ENCODE assay signal across 8 cellular contexts in genomic region chr1:29122662-29122986, GRCh38. TPM values are rescaled to one million over a fixed set of nuclear protein-coding genes. Genes with fewer than 3 reads are reported as not detected.
A peak's percentile ranks its signal among the peaks of the same experiment; 100 is the strongest.
DNase-seq lines count a peak whose midpoint lies in the region; ATAC-seq and TF ChIP-seq lines count a peak whose summit lies in the region.

No MANE protein-coding gene starts in this region.

- ATAC-seq in T-cell (replicated peaks in 1 of 4) = no peak
- ATAC-seq in HG03378 (IDR thresholded peaks at IDR 0.05; ENCODE audit: unreplicated experiment) = no peak
- ATAC-seq in GM21526 (IDR thresholded peaks at IDR 0.05; ENCODE audit: low FRiP score, unreplicated experiment) = no peak

- H2AFZ ChIP-seq in neuronal stem cell (ENCODE audit: low read length) = no peak overlapping the region

- H3K14ac ChIP-seq in neuronal stem cell (ENCODE audit: low read length) = no peak overlapping the region

- H2AK5ac ChIP-seq in neuronal stem cell (ENCODE audit: low read depth, low read length) = peak overlapping the region; percentile 81

- peaks cover 6% of the 10 kb centered on the region for H3K79me1 ChIP-seq in neuronal stem cell (ENCODE audit: low read depth, low read length)

- peaks cover 15 to 21% of the 10 kb centered on the region in 2 donors for H3K27me3 Mint-ChIP-seq in CD8-positive, alpha-beta memory T cell
- H3K27me3 Mint-ChIP-seq in T-cell = peaks cover 11 to 25% of the 10 kb centered on the region in 2 donors
- peaks cover 33% of the 10 kb centered on the region for H3K27me3 Mint-ChIP-seq in T-helper 2 cell treated with Interferon-gamma antibody and Interleukin-4, amounts not matched to agents 5 μg/mL and 100 μg/mL, for 36 hours (ENCODE audit: low read depth)

- no peak overlapping the region for H3K27ac ChIP-seq in CD8-positive, alpha-beta memory T cell (ENCODE audit: low read depth, low read length)
- no peak overlapping the region for H3K27ac ChIP-seq in neuronal stem cell (replicated peaks; ENCODE audit: low read length)

- peak overlapping the region; percentile 95 for H3K18ac ChIP-seq in neuronal stem cell (ENCODE audit: low read length)

- H3K9ac ChIP-seq in neuronal stem cell (ENCODE audit: low read depth, low read length, poor library complexity) = peak overlapping the region; percentile 60

- H3K36me3 ChIP-seq in CD8-positive, alpha-beta memory T cell (ENCODE audit: insufficient read depth, low read length) = peaks cover 5% of the 10 kb centered on the region
- H3K36me3 ChIP-seq in neuronal stem cell (replicated peaks in 1 of 2; ENCODE audit: control insufficient read depth in 2 of 2, insufficient read depth in 2 of 2, low read length in 2 of 2) (peaks cover 10 to 15% of the 10 kb centered on the region in 2 donors), BE2C (no peaks in the 10 kb centered on the region; the same call in 1 of the 2 replicates)

- peak overlapping the region; percentile 86 for H3K4me2 ChIP-seq in neuronal stem cell (ENCODE audit: insufficient read depth, low read length, poor library complexity, severe bottlenecking)

- H3K4me3 Mint-ChIP-seq in CD8-positive, alpha-beta memory T cell = peak overlapping the region in 6 of 7 donors; percentile 37 to 78 (median 76)
- H3K4me3 Mint-ChIP-seq in T-cell = peak overlapping the region; percentile 34 to 76 (median 58)
- no peak overlapping the region for H3K4me3 Mint-ChIP-seq in T-helper 2 cell treated with Interferon-gamma antibody and Interleukin-4, amounts not matched to agents 5 μg/mL and 100 μg/mL, for 36 hours

- H3K27ac Mint-ChIP-seq in CD8-positive, alpha-beta memory T cell = no peak overlapping the region
- H3K27ac Mint-ChIP-seq in T-cell = no peak overlapping the region
- H3K27ac Mint-ChIP-seq in T-helper 2 cell treated with Interferon-gamma antibody and Interleukin-4, amounts not matched to agents 5 μg/mL and 100 μg/mL, for 36 hours = no peak overlapping the region

- peaks cover 6 to 26% (median 14%) of the 10 kb centered on the region in 3 donors for H3K4me1 Mint-ChIP-seq in CD8-positive, alpha-beta memory T cell
- peaks cover 9 to 20% (median 11%) of the 10 kb centered on the region in 3 donors for H3K4me1 Mint-ChIP-seq in T-cell
- H3K4me1 Mint-ChIP-seq in T-helper 2 cell treated with Interferon-gamma antibody and Interleukin-4, amounts not matched to agents 5 μg/mL and 100 μg/mL, for 36 hours (ENCODE audit: low read depth) = peaks cover 4% of the 10 kb centered on the region

- H2BK12ac ChIP-seq in neuronal stem cell (ENCODE audit: low read length) = peak overlapping the region; percentile 84

- POLR2A ChIA-PET in CD8-positive, alpha-beta memory T cell (lab: Charles Lee) = interaction anchor here (0.6 to 5.0 kb wide), 2 partner anchors 59 to 689 kb away, joined by 3 to 15 read pairs; partner anchors contain the start of gene SRSF4
- POLR2A ChIA-PET in T-cell (lab: Charles Lee) = interaction anchor here in 1 of 2 donors (0.6 kb wide), 1 partner anchor 9 kb away, joined by 3 read pairs; no protein-coding TSS in a partner anchor

- WGBS in neuronal stem cell (ENCODE audit: extremely low coverage in 2 of 2, insufficient read length in 2 of 2, insufficient replicate concordance in 1 of 2), 2 donors = no CpG with 5 or more reads among the region's 34 CpGs

- H2BK15ac ChIP-seq in neuronal stem cell (ENCODE audit: low read length) = peak overlapping the region; percentile 89

- peaks cover 0 to 22% (median 9%) of the 10 kb centered on the region in 3 donors for H3K36me3 Mint-ChIP-seq in CD8-positive, alpha-beta memory T cell
- H3K36me3 Mint-ChIP-seq in T-cell = peaks cover 12% of the 10 kb centered on the region
- peaks cover 14% of the 10 kb centered on the region for H3K36me3 Mint-ChIP-seq in T-helper 2 cell treated with Interferon-gamma antibody and Interleukin-4, amounts not matched to agents 5 μg/mL and 100 μg/mL, for 36 hours (ENCODE audit: low read depth)

- no peak overlapping the region for H3K4me3 ChIP-seq in CD8-positive, alpha-beta memory T cell (ENCODE audit: low read length)
- H3K4me3 ChIP-seq in fibroblast of mammary gland (ENCODE audit: control insufficient read depth, low read depth, low read length) = peak overlapping the region; percentile 62
- H3K4me3 ChIP-seq in neuronal stem cell (ENCODE audit: low read length in 2 of 2) = peak overlapping the region in 1 of 2 donors; percentile 72
- no peak overlapping the region for H3K4me3 ChIP-seq in BE2C (ENCODE audit: low read depth, low read length)

- peak overlapping the region; percentile 72 for H2BK120ac ChIP-seq in neuronal stem cell (ENCODE audit: low read depth, low read length)

- CTCF ChIA-PET in CD8-positive, alpha-beta memory T cell (lab: Charles Lee) = interaction anchor here (1.0 to 2.8 kb wide), 7 partner anchors 10 to 241 kb away, joined by 3 to 10 read pairs (median 5); partner anchors contain the start of gene SRSF4
- CTCF ChIA-PET in T-cell (lab: Charles Lee) = no interaction called here

- H4K8ac ChIP-seq in neuronal stem cell (ENCODE audit: low read depth, low read length) = no peak overlapping the region

- H3K4me1 ChIP-seq in CD8-positive, alpha-beta memory T cell (ENCODE audit: insufficient read depth, low read length) = peaks cover 20% of the 10 kb centered on the region
- H3K4me1 ChIP-seq in neuronal stem cell (ENCODE audit: control insufficient read depth in 2 of 2, insufficient read depth in 1 of 2, low read depth in 1 of 2, low read length in 2 of 2) = peaks cover 6 to 7% of the 10 kb centered on the region in 2 donors
- no peaks in the 10 kb centered on the region for H3K4me1 ChIP-seq in BE2C

- no peaks in the 10 kb centered on the region for H3K9me3 ChIP-seq in CD8-positive, alpha-beta memory T cell (ENCODE audit: low read length)
- H3K9me3 ChIP-seq in neuronal stem cell (replicated peaks in 1 of 2; ENCODE audit: control insufficient read depth in 2 of 2, insufficient read depth in 1 of 2, low read depth in 1 of 2, low read length in 2 of 2) (no peaks in the 10 kb centered on the region), BE2C (no peaks in the 10 kb centered on the region)

- no peaks in the 10 kb centered on the region for H3K9me3 Mint-ChIP-seq in CD8-positive, alpha-beta memory T cell
- no peaks in the 10 kb centered on the region for H3K9me3 Mint-ChIP-seq in T-cell
- H3K9me3 Mint-ChIP-seq in T-helper 2 cell treated with Interferon-gamma antibody and Interleukin-4, amounts not matched to agents 5 μg/mL and 100 μg/mL, for 36 hours = no peaks in the 10 kb centered on the region

- peak overlapping the region; percentile 30 for H4K91ac ChIP-seq in neuronal stem cell (ENCODE audit: low read depth, low read length, poor library complexity)

- H3K27me3 ChIP-seq in CD8-positive, alpha-beta memory T cell (ENCODE audit: insufficient read depth, low read length, poor library complexity, severe bottlenecking) = peaks cover 8% of the 10 kb centered on the region
- H3K27me3 ChIP-seq in neuronal stem cell (ENCODE audit: control insufficient read depth in 3 of 3, insufficient read depth in 3 of 3, low read depth in 1 of 3, low read length in 3 of 3) = peaks cover 0 to 42% (median 24%) of the 10 kb centered on the region in 3 experiments
- H3K27me3 ChIP-seq in BE2C = peaks cover 24% of the 10 kb centered on the region

- no peak for DNase-seq in CD8-positive, alpha-beta memory T cell
- DNase-seq in T-cell = peak in 1 of 34 experiments; percentile 16
- peak; percentile 87 for DNase-seq in fibroblast of mammary gland (ENCODE audit: low read depth)
- peak; percentile 31 for DNase-seq in neuronal stem cell (ENCODE audit: low spot score)
- DNase-seq in T-helper 2 cell treated with Interferon-gamma antibody and Interleukin-4, amounts not matched to agents 5 μg/mL and 100 μg/mL, for 36 hours (ENCODE audit: low spot score) = no peak
- DNase-seq in BE2C = no peak

- H3K23ac ChIP-seq in neuronal stem cell (ENCODE audit: low read depth, low read length, poor library complexity) = peak overlapping the region; percentile 98

- no peak for TF ChIP-seq CTCF in fibroblast of mammary gland (conservative IDR thresholded peaks at IDR 0.05; ENCODE audit: control insufficient read depth, insufficient read depth, low read depth, low read length)
- TF ChIP-seq CTCF in BE2C (IDR thresholded peaks at IDR 0.05; ENCODE audit: low read depth, low read length) = no peak

- H3K4ac ChIP-seq in neuronal stem cell (ENCODE audit: low read length) = no peak overlapping the region

- H2BK5ac ChIP-seq in neuronal stem cell (ENCODE audit: low read length) = peak overlapping the region; percentile 7

RNA-seq across cellular contexts. Expression of gene TMEM200B, which starts 1.1 kb away (rescaled TPM):
- under 1 TPM; 0.31 to 0.38 TPM for total RNA-seq in CD8-positive, alpha-beta memory T cell
- 0.12 TPM for polyA plus RNA-seq in CD8-positive, alpha-beta memory T cell
- total RNA-seq in T-cell = under 1 TPM in 3 of 5 donors, not detected in 2; 0.12 to 0.16 (median 0.16) TPM
- polyA plus RNA-seq in neuronal stem cell (2013, experiment 1 of 2) = 0.91 TPM
- 1.1 TPM for polyA plus RNA-seq in neuronal stem cell (2013, experiment 2 of 2)
- 0.26 TPM for polyA plus RNA-seq in BE2C (2012; ENCODE audit: insufficient read depth, insufficient read length, low read depth)

RNA-seq across cellular contexts. Expression of gene SRSF4, which starts 59.1 kb away (rescaled TPM):
- total RNA-seq in CD8-positive, alpha-beta memory T cell = 100 to 1,000 TPM; 112 to 119 TPM
- 115 TPM for polyA plus RNA-seq in CD8-positive, alpha-beta memory T cell
- 10 to 100 TPM; 76.0 to 90.4 (median 78.9) TPM for total RNA-seq in T-cell
- polyA plus RNA-seq in neuronal stem cell (2013, experiment 1 of 2) = 111 TPM
- 113 TPM for polyA plus RNA-seq in neuronal stem cell (2013, experiment 2 of 2)
- 78.8 TPM for polyA plus RNA-seq in BE2C (2012; ENCODE audit: insufficient read depth, insufficient read length, low read depth)

Comparison
In these comparisons a context has a peak if more than half of its experiments do, and no peak if none do; other contexts are left out.
1. DNase-seq: peak in fibroblast of mammary gland (single experiment) and neuronal stem cell (single experiment); none in CD8-positive, alpha-beta memory T cell (0 of 5), T-helper 2 cell treated with Interferon-gamma antibody and Interleukin-4, amounts not matched to agents 5 μg/mL and 100 μg/mL, for 36 hours (single experiment) and BE2C (single experiment).